ENCODE assay signal across 9 cellular contexts in genomic region chr11:124900464-124900863, GRCh38. TPM values are rescaled to one million over a fixed set of nuclear protein-coding genes. Genes with fewer than 3 reads are reported as not detected.
DNase-seq lines count a peak whose midpoint lies in the region; ATAC-seq and TF ChIP-seq lines count a peak whose summit lies in the region.
"Had no signal": no experiment of that assay in that cellular context is flagged by ENCODE, and none has a peak within 500 bp of the region (broad histone marks: within the 10 kb centered on the region; RNA-seq: fewer than 3 reads in every experiment).

No MANE protein-coding gene starts in this region.

- dilution Hi-C loops in IMR-90 (cut with HindIII; ENCODE audit: low sequenced_read_pairs, unreplicated experiment) (no loop called here), mammary epithelial cell (cut with HindIII; ENCODE audit: low sequenced_read_pairs) (no loop called here)

- DNase-seq in IMR-90: peak; percentile 93
- DNase-seq in mammary epithelial cell: peak; percentile 88
- DNase-seq in kidney tubule cell (ENCODE audit: low spot score): peak; percentile 94
- DNase-seq in upper lobe of right lung: no peak
- no peak for DNase-seq in left colon
- DNase-seq in activated naive CD8-positive, alpha-beta T cell treated with anti-CD3 and anti-CD28 coated beads, Interleukin-2, amount 50 U/mL, for 24 hours: no peak
- no peak for DNase-seq in activated CD4-positive, alpha-beta T cell treated with anti-CD3 and anti-CD28 coated beads for 1 hour
- DNase-seq: NCI-H526 treated with DMSO at 0.1 percent for 48 hours, small intestine had no signal

- no peak overlapping the region for H3K4me3 ChIP-seq in IMR-90 (ENCODE audit: insufficient read depth, low read depth, low read length)
- no peak overlapping the region for H3K4me3 ChIP-seq in mammary epithelial cell (replicated peaks in 1 of 3; ENCODE audit: insufficient read depth in 1 of 3, low read depth in 2 of 3, low read length in 3 of 3)
- H3K4me3 ChIP-seq in upper lobe of right lung: no peak overlapping the region

- H3K9me3 ChIP-seq in IMR-90 (ENCODE audit: control insufficient read depth, insufficient read depth, low read length): no peaks in the 10 kb centered on the region
- H3K9me3 ChIP-seq in mammary epithelial cell (replicated peaks; ENCODE audit: insufficient read depth, low read length): no peaks in the 10 kb centered on the region
- no peaks in the 10 kb centered on the region for H3K9me3 ChIP-seq in upper lobe of right lung

- TF ChIP-seq CTCF in IMR-90 (conservative IDR thresholded peaks at IDR 0.05; ENCODE audit: low read depth, low read length) (no peak), mammary epithelial cell (conservative IDR thresholded peaks at IDR 0.05 in 1 of 2, IDR thresholded peaks at IDR 0.05 in 1 of 2; ENCODE audit: extremely low read depth in 1 of 2, insufficient read depth in 1 of 2, low read depth in 1 of 2, low read length in 2 of 2) (no peak), upper lobe of right lung (IDR thresholded peaks at IDR 0.05) (no peak)

- H3K9ac ChIP-seq in IMR-90 (ENCODE audit: low read depth, low read length): peak overlapping the region; percentile 41; the same call in 1 of the 2 replicates
- H3K9ac ChIP-seq in mammary epithelial cell (ENCODE audit: insufficient read depth, low read length): peak overlapping the region; percentile 44

- peak overlapping the region; percentile 96 to 98 for H4K8ac ChIP-seq in IMR-90 (ENCODE audit: low read depth in 2 of 2, low read length in 2 of 2)

- H3K27ac ChIP-seq in IMR-90 (ENCODE audit: insufficient read depth, low read length) (peak overlapping the region; percentile 77), mammary epithelial cell (ENCODE audit: insufficient read depth, low read depth, low read length) (peak overlapping the region; percentile 91), upper lobe of right lung (peak overlapping the region; percentile 79)

- peak; percentile 66; the same call in 1 of the 2 replicates for TF ChIP-seq POLR2A in IMR-90 (IDR thresholded peaks at IDR 0.05; ENCODE audit: low read depth, low read length)

- TF ChIP-seq RAD21 in IMR-90 (IDR thresholded peaks at IDR 0.05; ENCODE audit: low read length): no peak; the same call in 1 of the 2 replicates

- no peak overlapping the region for H3K4me3 Mint-ChIP-seq in activated naive CD8-positive, alpha-beta T cell treated with anti-CD3 and anti-CD28 coated beads, Interleukin-2, amount 50 U/mL, for 24 hours

- H4K20me1 ChIP-seq in IMR-90 (ENCODE audit: insufficient read depth, low read length) (no peaks in the 10 kb centered on the region), mammary epithelial cell (ENCODE audit: insufficient read depth, low read length) (no peaks in the 10 kb centered on the region)

- peak overlapping the region; percentile 99 for H2BK20ac ChIP-seq in IMR-90 (ENCODE audit: low read depth, low read length)

- H4K91ac ChIP-seq in IMR-90 (ENCODE audit: insufficient read depth, low read depth, low read length): peak overlapping the region; percentile 100

- peaks cover 14% of the 10 kb centered on the region for H3K27me3 Mint-ChIP-seq in activated naive CD8-positive, alpha-beta T cell treated with anti-CD3 and anti-CD28 coated beads, Interleukin-2, amount 50 U/mL, for 24 hours

- H3K27ac Mint-ChIP-seq in activated naive CD8-positive, alpha-beta T cell treated with anti-CD3 and anti-CD28 coated beads, Interleukin-2, amount 50 U/mL, for 24 hours: no peak overlapping the region

- H3K18ac ChIP-seq in IMR-90 (ENCODE audit: low read depth, low read length): peak overlapping the region; percentile 58

- no peaks in the 10 kb centered on the region for H3K36me3 Mint-ChIP-seq in activated naive CD8-positive, alpha-beta T cell treated with anti-CD3 and anti-CD28 coated beads, Interleukin-2, amount 50 U/mL, for 24 hours (ENCODE audit: low read depth)

- H3K9me3 Mint-ChIP-seq in activated naive CD8-positive, alpha-beta T cell treated with anti-CD3 and anti-CD28 coated beads, Interleukin-2, amount 50 U/mL, for 24 hours: no peaks in the 10 kb centered on the region

- peaks cover 7 to 31% of the 10 kb centered on the region in 2 experiments; a peak in 3 of 4 replicates for H3K79me1 ChIP-seq in IMR-90 (ENCODE audit: low read depth in 1 of 2, low read length in 2 of 2)

- peaks cover 39% of the 10 kb centered on the region for H3K9me1 ChIP-seq in IMR-90 (ENCODE audit: insufficient read depth, low read length)

- H3K56ac ChIP-seq in IMR-90 (ENCODE audit: extremely low read depth, insufficient read depth, low read length): peak overlapping the region; percentile 97

- H3K79me2 ChIP-seq in mammary epithelial cell (ENCODE audit: insufficient read depth, low read length): no peaks in the 10 kb centered on the region

- peak overlapping the region; percentile 100 for H3K4ac ChIP-seq in IMR-90 (ENCODE audit: low read depth, low read length)

- no CpG with 5 or more reads among the region's 5 CpGs for WGBS in IMR-90 (ENCODE audit: extremely low coverage in 2 of 2, insufficient read length in 1 of 2), 2 experiments
- 0% methylated on average over 4 of the region's 5 CpGs for WGBS in mammary epithelial cell (ENCODE audit: low coverage, missing lambda C conversion rate)

- H3K27me3 ChIP-seq in IMR-90 (ENCODE audit: control insufficient read depth, insufficient read depth, low read length) (no peaks in the 10 kb centered on the region), mammary epithelial cell (ENCODE audit: insufficient read depth, low read length) (no peaks in the 10 kb centered on the region), upper lobe of right lung (no peaks in the 10 kb centered on the region)

- H4K5ac ChIP-seq in IMR-90 (ENCODE audit: low read depth, low read length): peak overlapping the region; percentile 78

- in situ Hi-C loops in IMR-90 (cut with MboI; ENCODE audit: low sequenced_read_pairs) (no loop called here), mammary epithelial cell (cut with MboI; ENCODE audit: low sequenced_read_pairs in 2 of 2) (no loop called here)

- no peaks in the 10 kb centered on the region for H3K36me3 ChIP-seq in IMR-90 (ENCODE audit: control insufficient read depth, insufficient read depth, low read length)
- H3K36me3 ChIP-seq in mammary epithelial cell (ENCODE audit: insufficient read depth, low read length): no peaks in the 10 kb centered on the region
- H3K36me3 ChIP-seq in upper lobe of right lung: no peaks in the 10 kb centered on the region

- H3K4me1 ChIP-seq in IMR-90 (ENCODE audit: control insufficient read depth, insufficient read depth, low read length) (peaks cover 37% of the 10 kb centered on the region), mammary epithelial cell (ENCODE audit: insufficient read depth, low read length) (peaks cover 64% of the 10 kb centered on the region), upper lobe of right lung (peaks cover 14% of the 10 kb centered on the region)

- H3K4me1 Mint-ChIP-seq in activated naive CD8-positive, alpha-beta T cell treated with anti-CD3 and anti-CD28 coated beads, Interleukin-2, amount 50 U/mL, for 24 hours: no peaks in the 10 kb centered on the region

- peak overlapping the region; percentile 98 for H2BK120ac ChIP-seq in IMR-90 (ENCODE audit: low read depth, low read length)

- H3K4me2 ChIP-seq in IMR-90 (ENCODE audit: low read depth, low read length) (peak overlapping the region; percentile 38), mammary epithelial cell (ENCODE audit: insufficient read depth, low read depth, low read length) (peak overlapping the region; percentile 61)

- peak overlapping the region; percentile 80 for H2AFZ ChIP-seq in IMR-90 (replicated peaks; ENCODE audit: low read length, poor library complexity)
- H2AFZ ChIP-seq in mammary epithelial cell (ENCODE audit: low read depth, low read length): peak overlapping the region; percentile 10

- intact Hi-C loops in IMR-90 (cut with micrococcal nuclease) (loop anchor here (2.0 kb wide), 1 partner anchor 52 kb away; no protein-coding TSS in a partner anchor), mammary epithelial cell (cut with micrococcal nuclease) (no loop called here), upper lobe of right lung (cut with DNase I) (no loop called here), left colon (cut with DNase I, micrococcal nuclease) (no loop called here)

- peak overlapping the region; percentile 96 for H3K23ac ChIP-seq in IMR-90 (ENCODE audit: low read depth, low read length)

- peak overlapping the region; percentile 97 for H2BK5ac ChIP-seq in IMR-90 (ENCODE audit: low read depth, low read length, poor library complexity, severe bottlenecking)

- CTCF ChIA-PET in IMR-90 (lab: Yijun Ruan, JAX): interaction anchor here (1.3 to 1.6 kb wide), 3 partner anchors 12 to 24 kb away, joined by 4 to 6 read pairs (median 4); no protein-coding TSS in a partner anchor
- CTCF ChIA-PET in mammary epithelial cell (lab: Charles Lee; ENCODE audit: low non-redundant PET): interaction anchor here (0.6 kb wide), 1 partner anchor 24 kb away, joined by 3 read pairs; no protein-coding TSS in a partner anchor

- H2AK5ac ChIP-seq in IMR-90 (ENCODE audit: low read depth, low read length): peak overlapping the region; percentile 100

- ATAC-seq in IMR-90 (ENCODE audit: low read depth): peak; percentile 74
- ATAC-seq in upper lobe of right lung: peak; percentile 50
- ATAC-seq in left colon: no peak
- no peak for ATAC-seq in activated naive CD8-positive, alpha-beta T cell treated with anti-CD3 and anti-CD28 coated beads, Interleukin-2, amount 50 U/mL, for 24 hours

- peak overlapping the region; percentile 91 for H2AK9ac ChIP-seq in IMR-90 (replicated peaks; ENCODE audit: low read depth, low read length, poor library complexity)

- BruUV-seq in IMR-90 (replicated peaks; lab: Mats Ljungman, UMichigan): no TSS peak
- no TSS peak for BruUV-seq in mammary epithelial cell (replicated peaks; lab: Mats Ljungman, UMichigan)

- peak overlapping the region; percentile 100 for H3K14ac ChIP-seq in IMR-90 (replicated peaks; ENCODE audit: low read depth, low read length)

- POLR2A ChIA-PET in IMR-90 (lab: Charles Lee; ENCODE audit: unreplicated experiment): no interaction called here

- peak overlapping the region; percentile 100 for H2BK15ac ChIP-seq in IMR-90 (ENCODE audit: low read depth, low read length)

RNA-seq across cellular contexts. Expression of gene ROBO4, which starts 2.8 kb away (rescaled TPM):
- 0.56 and 0.72 TPM in 2 replicates for total RNA-seq in IMR-90 (2012; rRNA removed)
- polyA plus RNA-seq in IMR-90 (2012; rRNA removed): 0.82 and 1.4 TPM in 2 replicates
- polyA plus RNA-seq in IMR-90 (2012; cell fraction: cytosol; rRNA removed): 0.55 and 1.0 TPM in 2 replicates
- 1.3 and 3.6 TPM in 2 replicates for polyA plus RNA-seq in IMR-90 (2012; cell fraction: nucleus; rRNA removed; ENCODE audit: low replicate concordance)
- total RNA-seq in mammary epithelial cell: 1 to 10 TPM in 1 of 2 donors, under 1 TPM in 1; 0.33 to 2.0 TPM
- 4.9 TPM for polyA plus RNA-seq in mammary epithelial cell
- 10.5 TPM for polyA minus RNA-seq in mammary epithelial cell
- total RNA-seq in upper lobe of right lung: 75.0 TPM
- total RNA-seq in left colon: 1 to 10 TPM; 4.3 to 4.8 TPM

RNA-seq across cellular contexts. Expression of gene HEPN1, which starts 18.6 kb away (rescaled TPM):
- not detected in 2 replicates for total RNA-seq in IMR-90 (2012; rRNA removed)
- not detected in 2 replicates for polyA plus RNA-seq in IMR-90 (2012; rRNA removed)
- polyA plus RNA-seq in IMR-90 (2012; cell fraction: cytosol; rRNA removed): not detected in 2 replicates
- not detected in 2 replicates for polyA plus RNA-seq in IMR-90 (2012; cell fraction: nucleus; rRNA removed; ENCODE audit: low replicate concordance)
- not detected for total RNA-seq in mammary epithelial cell
- not detected for polyA plus RNA-seq in mammary epithelial cell
- polyA minus RNA-seq in mammary epithelial cell: not detected
- not detected for total RNA-seq in upper lobe of right lung
- total RNA-seq in left colon: not detected

RNA-seq across cellular contexts. Expression of gene ROBO3, which starts 35.2 kb away (rescaled TPM):
- total RNA-seq in IMR-90 (2012; rRNA removed) (10.3 and 12.0 TPM in 2 replicates), mammary epithelial cell (10 to 100 TPM; 38.7 to 94.3 TPM), upper lobe of right lung (12.6 TPM), left colon (10 to 100 TPM in 1 of 2 donors, 1 to 10 TPM in 1; 9.2 to 12.0 TPM)
- polyA plus RNA-seq in IMR-90 (2012; rRNA removed) (54.1 and 64.5 TPM in 2 replicates), mammary epithelial cell (68.7 TPM)
- polyA plus RNA-seq in IMR-90 (2012; cell fraction: cytosol; rRNA removed): 20.7 and 53.7 TPM in 2 replicates
- 445 and 537 TPM in 2 replicates for polyA plus RNA-seq in IMR-90 (2012; cell fraction: nucleus; rRNA removed; ENCODE audit: low replicate concordance)
- 53.6 TPM for polyA minus RNA-seq in mammary epithelial cell

RNA-seq across cellular contexts. Expression of gene HEPACAM, which starts 35.4 kb away (rescaled TPM):
- 0.18 TPM in 1 of 2 replicates, not detected in the other for total RNA-seq in IMR-90 (2012; rRNA removed)
- polyA plus RNA-seq in IMR-90 (2012; rRNA removed): 0.03 and 0.09 TPM in 2 replicates
- polyA plus RNA-seq in IMR-90 (2012; cell fraction: cytosol; rRNA removed): 0.02 and 0.23 TPM in 2 replicates
- 0.12 and 0.19 TPM in 2 replicates for polyA plus RNA-seq in IMR-90 (2012; cell fraction: nucleus; rRNA removed; ENCODE audit: low replicate concordance)
- total RNA-seq in mammary epithelial cell: under 1 TPM in 1 of 2 donors, not detected in 1; 0.17 TPM
- polyA plus RNA-seq in mammary epithelial cell: 0.14 TPM
- polyA minus RNA-seq in mammary epithelial cell: not detected
- 0.14 TPM for total RNA-seq in upper lobe of right lung
- total RNA-seq in left colon: under 1 TPM in 1 of 2 donors, not detected in 1; 0.14 TPM

RNA-seq across cellular contexts. Expression of gene CCDC15, which starts 53.5 kb away (rescaled TPM):
- total RNA-seq in IMR-90 (2012; rRNA removed): 2.0 and 2.5 TPM in 2 replicates
- polyA plus RNA-seq in IMR-90 (2012; rRNA removed): 0.69 and 1.1 TPM in 2 replicates
- polyA plus RNA-seq in IMR-90 (2012; cell fraction: cytosol; rRNA removed): 0.12 and 0.24 TPM in 2 replicates
- polyA plus RNA-seq in IMR-90 (2012; cell fraction: nucleus; rRNA removed; ENCODE audit: low replicate concordance): 0.13 and 1.2 TPM in 2 replicates
- 1 to 10 TPM; 2.3 to 5.4 TPM for total RNA-seq in mammary epithelial cell
- polyA plus RNA-seq in mammary epithelial cell: 2.8 TPM
- polyA minus RNA-seq in mammary epithelial cell: 2.9 TPM
- 1.5 TPM for total RNA-seq in upper lobe of right lung
- 1 to 10 TPM in 1 of 2 donors, under 1 TPM in 1; 0.53 to 1.2 TPM for total RNA-seq in left colon

Comparison
In these comparisons a context has a peak if more than half of its experiments do, and no peak if none do; other contexts are left out.
1. ATAC-seq: peak in IMR-90 (single experiment) and upper lobe of right lung (single experiment); none in left colon (single experiment) and activated naive CD8-positive, alpha-beta T cell treated with anti-CD3 and anti-CD28 coated beads, Interleukin-2, amount 50 U/mL, for 24 hours (single experiment).
2. DNase-seq: peak in IMR-90 (single experiment), mammary epithelial cell (single experiment) and kidney tubule cell (single experiment); none in upper lobe of right lung (single experiment), left colon (0 of 2), activated naive CD8-positive, alpha-beta T cell treated with anti-CD3 and anti-CD28 coated beads, Interleukin-2, amount 50 U/mL, for 24 hours (single experiment) and activated CD4-positive, alpha-beta T cell treated with anti-CD3 and anti-CD28 coated beads for 1 hour (single experiment).
3. RNA of gene ROBO4, which starts 2.8 kb away (total RNA-seq): 75.0 TPM in upper lobe of right lung (single experiment); 4.3 to 4.8 TPM in left colon, 0.33 to 2.0 TPM in mammary epithelial cell and 0.56 to 0.72 TPM in IMR-90; every median in the first group is over 10 times any median in the second.
4. Peak in every context shown above with its lines, with median percentiles within 50 percentile points of each other: H3K27ac ChIP-seq.